8 cellular contexts compared by ENCODE assay signal in the genomic region with DNA sequence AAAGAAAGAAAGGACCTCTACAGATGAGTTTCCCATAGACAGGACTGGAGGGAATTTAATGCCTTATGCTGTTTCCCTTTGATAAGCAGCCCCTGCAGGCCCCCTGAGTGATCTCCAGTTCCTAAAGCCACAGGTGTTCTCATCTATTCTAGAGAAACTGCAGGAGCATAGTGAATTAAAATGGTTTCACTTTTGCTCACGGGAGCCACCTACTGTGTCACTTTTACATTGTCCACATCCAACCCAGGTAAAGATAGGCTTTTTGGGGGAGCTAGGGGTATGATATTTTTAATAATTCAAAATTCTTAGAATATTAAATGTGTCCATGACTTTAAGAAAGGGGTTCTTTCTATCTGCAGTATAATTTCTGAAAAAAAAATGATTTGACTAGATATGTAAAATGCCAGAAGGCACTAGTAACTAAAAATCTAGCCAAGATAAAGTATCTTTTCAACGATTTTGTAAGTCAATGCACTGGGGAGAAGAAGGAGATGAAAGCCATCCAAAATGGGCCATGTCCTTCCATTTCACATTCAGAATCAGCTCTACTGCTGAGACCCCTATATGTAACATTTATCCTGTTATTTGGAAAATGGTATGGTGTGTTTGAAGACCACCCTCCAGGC.
DNase-seq lines count a peak whose midpoint lies in the region; ATAC-seq and TF ChIP-seq lines count a peak whose summit lies in the region.

No MANE protein-coding gene starts in this region.

- no peaks in the 10 kb centered on the region for H3K9me3 Mint-ChIP-seq in activated CD4-positive, alpha-beta T cell treated with anti-CD3 and anti-CD28 coated beads for 36 hours (ENCODE audit: low read depth)

- H3K27me3 ChIP-seq in SU-DHL-6 (ENCODE audit: low read length): no peaks in the 10 kb centered on the region
- no peaks in the 10 kb centered on the region for H3K27me3 ChIP-seq in spleen (replicated peaks in 1 of 7)
- no peaks in the 10 kb centered on the region for H3K27me3 ChIP-seq in stomach

- H3K36me3 Mint-ChIP-seq in activated CD4-positive, alpha-beta T cell treated with anti-CD3 and anti-CD28 coated beads for 36 hours (ENCODE audit: low read depth): no peaks in the 10 kb centered on the region

- POLR2A ChIA-PET in activated CD4-positive, alpha-beta T cell treated with anti-CD3 and anti-CD28 coated beads for 36 hours (lab: Charles Lee): interaction anchor here (0.6 kb wide), 1 partner anchor 297 kb away, joined by 9 read pairs; no protein-coding TSS in a partner anchor

- H3K4me1 ChIP-seq in spleen (peaks cover 0 to 6% (median 0%) of the 10 kb centered on the region in 6 donors), stomach (peaks cover 0 to 4% (median 0%) of the 10 kb centered on the region in 4 donors)

- no peak overlapping the region for H3K9ac ChIP-seq in SU-DHL-6 (ENCODE audit: low read length)

- H3K4me1 Mint-ChIP-seq in activated CD4-positive, alpha-beta T cell treated with anti-CD3 and anti-CD28 coated beads for 36 hours: no peaks in the 10 kb centered on the region

- DNase-seq in activated CD4-positive, alpha-beta T cell treated with anti-CD3 and anti-CD28 coated beads for 36 hours: peak; percentile 47
- DNase-seq in activated CD4-positive, alpha-beta T cell treated with anti-CD3 and anti-CD28 coated beads for 1 hour: no peak
- DNase-seq in erythroblast (lab: John Stamatoyannopoulos, UW) (peak; percentile 6 to 30), spleen (no peak), NCI-H2227 treated with DMSO at 0.1 percent for 48 hours (lab: John Stamatoyannopoulos, UW) (no peak), stomach (no peak)

- 36 to 44% (median 37%) methylated on average over 2 of the region's 2 CpGs for WGBS in spleen, 5 donors
- WGBS in stomach, 5 donors: 30 to 46% (median 34%) methylated on average over 2 of the region's 2 CpGs

- no peak overlapping the region for H3K4me3 Mint-ChIP-seq in activated CD4-positive, alpha-beta T cell treated with anti-CD3 and anti-CD28 coated beads for 36 hours

- peak; percentile 71 for ATAC-seq in activated CD4-positive, alpha-beta T cell treated with anti-CD3 and anti-CD28 coated beads for 36 hours
- ATAC-seq in HG02943 (IDR thresholded peaks at IDR 0.05; ENCODE audit: low read depth, unreplicated experiment): peak; percentile 67

- H3K36me3 ChIP-seq in SU-DHL-6 (ENCODE audit: low read length): no peaks in the 10 kb centered on the region
- no peaks in the 10 kb centered on the region for H3K36me3 ChIP-seq in spleen
- no peaks in the 10 kb centered on the region for H3K36me3 ChIP-seq in stomach

- no peak overlapping the region for H2AFZ ChIP-seq in SU-DHL-6 (ENCODE audit: low read depth, low read length, severe bottlenecking)

- no peaks in the 10 kb centered on the region for H3K9me3 ChIP-seq in SU-DHL-6 (ENCODE audit: insufficient read depth, low read length)
- no peaks in the 10 kb centered on the region for H3K9me3 ChIP-seq in spleen
- no peaks in the 10 kb centered on the region for H3K9me3 ChIP-seq in stomach

- no peaks in the 10 kb centered on the region for H3K79me2 ChIP-seq in SU-DHL-6 (ENCODE audit: insufficient read depth, low read length)

- H3K9me2 ChIP-seq in SU-DHL-6 (replicated peaks; ENCODE audit: insufficient read depth, low read length): no peaks in the 10 kb centered on the region

- no peaks in the 10 kb centered on the region for H4K20me1 ChIP-seq in SU-DHL-6 (ENCODE audit: low read depth, low read length)

- intact Hi-C loops in activated CD4-positive, alpha-beta T cell treated with anti-CD3 and anti-CD28 coated beads for 36 hours (cut with DNase I, micrococcal nuclease): loop anchor here (2.0 to 5.0 kb wide), 3 partner anchors 267 to 530 kb away; partner anchors contain the start of gene DUSP10 (in 2 of the 2)
- intact Hi-C loops in spleen (cut with DNase I; ENCODE audit: low total_unique reads) (loop anchor here (10.0 kb wide), 1 partner anchor 524 kb away; no protein-coding TSS in a partner anchor), stomach (cut with DNase I; ENCODE audit: low total_unique reads) (no loop called here)

- peak; percentile 61 for TF ChIP-seq CTCF in SU-DHL-6 (IDR thresholded peaks at IDR 0.05; ENCODE audit: insufficient read depth, low read length, poor library complexity, severe bottlenecking)
- peak in 8 of 11 experiments; percentile 20 to 48 (median 32) for TF ChIP-seq CTCF in spleen (IDR thresholded peaks at IDR 0.05 in 8 of 11, conservative IDR thresholded peaks at IDR 0.05 in 3 of 11)
- TF ChIP-seq CTCF in stomach (IDR thresholded peaks at IDR 0.05): peak in 2 of 7 experiments; percentile 13 to 23

- H3K4me2 ChIP-seq in SU-DHL-6 (ENCODE audit: low read depth, low read length, poor library complexity, severe bottlenecking): no peak overlapping the region

- H3K27ac Mint-ChIP-seq in activated CD4-positive, alpha-beta T cell treated with anti-CD3 and anti-CD28 coated beads for 36 hours: no peak overlapping the region

- CTCF ChIA-PET in activated CD4-positive, alpha-beta T cell treated with anti-CD3 and anti-CD28 coated beads for 36 hours (lab: Charles Lee): interaction anchor here (0.5 to 1.6 kb wide), 8 partner anchors 16 to 582 kb away, joined by 3 to 7 read pairs (median 4); no protein-coding TSS in a partner anchor

- H3K4me3 ChIP-seq in SU-DHL-6 (ENCODE audit: insufficient read depth, low read length, poor library complexity, severe bottlenecking): no peak overlapping the region
- no peak overlapping the region for H3K4me3 ChIP-seq in spleen
- H3K4me3 ChIP-seq in stomach: no peak overlapping the region

- peaks cover 7% of the 10 kb centered on the region for H3K27me3 Mint-ChIP-seq in activated CD4-positive, alpha-beta T cell treated with anti-CD3 and anti-CD28 coated beads for 36 hours

- TF ChIP-seq POLR2A in erythroblast (IDR thresholded peaks at IDR 0.05; ENCODE audit: low read length): no peak
- no peak for TF ChIP-seq POLR2A in spleen (IDR thresholded peaks at IDR 0.05)
- TF ChIP-seq POLR2A in stomach (IDR thresholded peaks at IDR 0.05): no peak

- H3K27ac ChIP-seq in SU-DHL-6 (ENCODE audit: low read depth, low read length) (no peak overlapping the region), spleen (no peak overlapping the region), stomach (no peak overlapping the region)

- no peaks in the 10 kb centered on the region for H3F3A ChIP-seq in SU-DHL-6 (ENCODE audit: insufficient read depth)

- no peak for TF ChIP-seq EP300 in stomach (IDR thresholded peaks at IDR 0.05)

Comparison
In these comparisons a context has a peak if more than half of its experiments do, and no peak if none do; other contexts are left out.
1. DNase-seq: peak in activated CD4-positive, alpha-beta T cell treated with anti-CD3 and anti-CD28 coated beads for 36 hours (single experiment) and erythroblast (2 of 2); none in activated CD4-positive, alpha-beta T cell treated with anti-CD3 and anti-CD28 coated beads for 1 hour (single experiment), spleen (single experiment), NCI-H2227 treated with DMSO at 0.1 percent for 48 hours (single experiment) and stomach (single experiment).